In the genomic region with DNA sequence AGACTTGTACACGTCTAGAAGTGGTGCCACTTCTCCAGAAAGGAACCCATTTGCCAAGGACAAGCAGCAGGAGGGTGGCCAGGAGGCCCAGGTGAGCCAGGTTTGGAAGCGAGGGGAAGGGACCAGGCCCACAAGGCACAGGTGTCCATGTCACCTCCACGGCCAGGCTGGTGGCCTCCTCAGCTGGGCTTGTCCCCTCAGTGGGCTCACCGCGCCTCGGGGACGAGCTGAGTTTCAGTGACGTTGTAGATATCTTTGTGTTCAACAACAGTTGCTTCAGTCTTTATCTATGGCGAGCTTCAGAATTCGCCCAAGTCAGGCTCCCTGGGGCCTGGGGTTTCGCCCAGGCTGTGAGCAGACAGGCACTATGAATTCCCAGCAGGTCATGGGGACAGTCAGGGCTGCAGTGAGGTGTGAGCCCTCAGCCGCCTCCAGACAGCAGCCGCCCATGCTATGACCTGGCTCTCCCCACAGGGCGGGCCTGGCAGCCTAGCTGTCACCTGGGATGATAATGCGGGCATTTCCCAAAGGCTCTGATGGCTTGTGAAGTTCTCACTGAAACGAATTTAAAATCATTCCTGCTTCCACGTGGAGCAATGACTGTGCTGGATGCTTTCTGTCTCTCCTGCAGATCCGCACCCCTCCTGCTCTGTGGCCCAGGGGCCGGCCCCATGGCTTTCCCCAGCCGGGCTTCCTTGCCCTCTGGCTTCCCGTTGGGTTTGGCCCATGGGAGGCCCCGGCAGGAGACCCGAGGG, we compare ENCODE assay signal across 2 cellular contexts.
TF ChIP-seq lines count a peak whose summit lies in the region.

No MANE protein-coding gene starts in this region.

TF ChIP-seq in HepG2, 621 proteins besides CTCF, POLR2A, EP300 and RAD21:
- no peak for TF ChIP-seq ELK4 (CRISPR knock-in tag; IDR thresholded peaks at IDR 0.05; ENCODE audit: borderline replicate concordance)
- no peak for TF ChIP-seq TSC22D2 (CRISPR knock-in tag; IDR thresholded peaks at IDR 0.05; ENCODE audit: borderline replicate concordance)
- TF ChIP-seq, protein P1, sequence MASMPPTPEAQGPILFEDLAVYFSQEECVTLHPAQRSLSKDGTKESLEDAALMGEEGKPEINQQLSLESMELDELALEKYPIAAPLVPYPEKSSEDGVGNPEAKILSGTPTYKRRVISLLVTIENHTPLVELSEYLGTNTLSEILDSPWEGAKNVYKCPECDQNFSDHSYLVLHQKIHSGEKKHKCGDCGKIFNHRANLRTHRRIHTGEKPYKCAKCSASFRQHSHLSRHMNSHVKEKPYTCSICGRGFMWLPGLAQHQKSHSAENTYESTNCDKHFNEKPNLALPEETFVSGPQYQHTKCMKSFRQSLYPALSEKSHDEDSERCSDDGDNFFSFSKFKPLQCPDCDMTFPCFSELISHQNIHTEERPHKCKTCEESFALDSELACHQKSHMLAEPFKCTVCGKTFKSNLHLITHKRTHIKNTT (CRISPR knock-in tag; IDR thresholded peaks at IDR 0.05) = no peak
- TF ChIP-seq, protein P2, sequence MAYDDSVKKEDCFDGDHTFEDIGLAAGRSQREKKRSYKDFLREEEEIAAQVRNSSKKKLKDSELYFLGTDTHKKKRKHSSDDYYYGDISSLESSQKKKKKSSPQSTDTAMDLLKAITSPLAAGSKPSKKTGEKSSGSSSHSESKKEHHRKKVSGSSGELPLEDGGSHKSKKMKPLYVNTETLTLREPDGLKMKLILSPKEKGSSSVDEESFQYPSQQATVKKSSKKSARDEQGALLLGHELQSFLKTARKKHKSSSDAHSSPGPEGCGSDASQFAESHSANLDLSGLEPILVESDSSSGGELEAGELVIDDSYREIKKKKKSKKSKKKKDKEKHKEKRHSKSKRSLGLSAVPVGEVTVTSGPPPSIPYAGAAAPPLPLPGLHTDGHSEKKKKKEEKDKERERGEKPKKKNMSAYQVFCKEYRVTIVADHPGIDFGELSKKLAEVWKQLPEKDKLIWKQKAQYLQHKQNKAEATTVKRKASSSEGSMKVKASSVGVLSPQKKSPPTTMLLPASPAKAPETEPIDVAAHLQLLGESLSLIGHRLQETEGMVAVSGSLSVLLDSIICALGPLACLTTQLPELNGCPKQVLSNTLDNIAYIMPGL (CRISPR knock-in tag; IDR thresholded peaks at IDR 0.05; ENCODE audit: borderline replicate concordance in 1 of 2, low read depth in 1 of 2) = no peak
- TF ChIP-seq CEBPZ (IDR thresholded peaks at IDR 0.05; ENCODE audit: low read length) = no peak
- no peak for TF ChIP-seq ZBTB2 (CRISPR knock-in tag; IDR thresholded peaks at IDR 0.05; ENCODE audit: low read depth)
- TF ChIP-seq HOXD1 (CRISPR knock-in tag; IDR thresholded peaks at IDR 0.05) = no peak

TF ChIP-seq in IMR-90, 13 proteins besides CTCF, POLR2A, EP300 and RAD21:
- TF ChIP-seq MAZ (IDR thresholded peaks at IDR 0.05; ENCODE audit: borderline replicate concordance, low read depth, low read length) = no peak
- no peak for TF ChIP-seq BHLHE40 (IDR thresholded peaks at IDR 0.05; ENCODE audit: low read depth, low read length)
- TF ChIP-seq CHD1 (IDR thresholded peaks at IDR 0.05; ENCODE audit: low read depth, low read length) = no peak
- TF ChIP-seq RCOR1 (IDR thresholded peaks at IDR 0.05; ENCODE audit: insufficient replicate concordance, low read length) = no peak
- no peak for TF ChIP-seq MAFK (IDR thresholded peaks at IDR 0.05; ENCODE audit: low read depth, low read length)
- no peak for TF ChIP-seq RFX5 (IDR thresholded peaks at IDR 0.05; ENCODE audit: low read depth, low read length)
- no peak for TF ChIP-seq FOS (IDR thresholded peaks at IDR 0.05; ENCODE audit: low read depth, low read length)
- TF ChIP-seq, protein P3, sequence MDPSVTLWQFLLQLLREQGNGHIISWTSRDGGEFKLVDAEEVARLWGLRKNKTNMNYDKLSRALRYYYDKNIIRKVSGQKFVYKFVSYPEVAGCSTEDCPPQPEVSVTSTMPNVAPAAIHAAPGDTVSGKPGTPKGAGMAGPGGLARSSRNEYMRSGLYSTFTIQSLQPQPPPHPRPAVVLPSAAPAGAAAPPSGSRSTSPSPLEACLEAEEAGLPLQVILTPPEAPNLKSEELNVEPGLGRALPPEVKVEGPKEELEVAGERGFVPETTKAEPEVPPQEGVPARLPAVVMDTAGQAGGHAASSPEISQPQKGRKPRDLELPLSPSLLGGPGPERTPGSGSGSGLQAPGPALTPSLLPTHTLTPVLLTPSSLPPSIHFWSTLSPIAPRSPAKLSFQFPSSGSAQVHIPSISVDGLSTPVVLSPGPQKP (IDR thresholded peaks at IDR 0.05; ENCODE audit: borderline replicate concordance, low read depth, low read length) = no peak
- no peak for TF ChIP-seq NFE2L2 (IDR thresholded peaks at IDR 0.05; ENCODE audit: low read depth, low read length)
- TF ChIP-seq MXI1 (IDR thresholded peaks at IDR 0.05; ENCODE audit: borderline replicate concordance, low read depth, low read length) = no peak
- TF ChIP-seq CEBPB (IDR thresholded peaks at IDR 0.05; ENCODE audit: low read depth, low read length) = no peak
